Comparison of ENCODE assay signal across 9 cellular contexts in genomic region chr12:65156366-65156831, GRCh38. TPM values are rescaled to one million over a fixed set of nuclear protein-coding genes. Genes with fewer than 3 reads are reported as not detected.
DNase-seq lines count a peak whose midpoint lies in the region; ATAC-seq lines count a peak whose summit lies in the region.
"Had no signal": no experiment of that assay in that cellular context is flagged by ENCODE, and none has a peak within 500 bp of the region (broad histone marks: within the 10 kb centered on the region; RNA-seq: fewer than 3 reads in every experiment).

No MANE protein-coding gene starts in this region.

- peak overlapping the region; percentile 80 for H3K27ac Mint-ChIP-seq in activated CD4-positive, alpha-beta memory T cell treated with anti-CD3 and anti-CD28 coated beads, Interleukin-2, amount 10 ng/mL, durations not matched to agents 7 days and 5 days
- peak overlapping the region; percentile 23 to 59 for H3K27ac Mint-ChIP-seq in stimulated activated naive CD8-positive, alpha-beta T cell treated with anti-CD3 and anti-CD28 coated beads, Interleukin-15, amount 100 ng/mL, for 72 hours

- peaks cover 19% of the 10 kb centered on the region for H3K27me3 Mint-ChIP-seq in activated CD4-positive, alpha-beta memory T cell treated with anti-CD3 and anti-CD28 coated beads, Interleukin-2, amount 10 ng/mL, durations not matched to agents 7 days and 5 days
- H3K27me3 Mint-ChIP-seq in stimulated activated naive CD8-positive, alpha-beta T cell treated with anti-CD3 and anti-CD28 coated beads, Interleukin-15, amount 100 ng/mL, for 72 hours: peaks cover 15% of the 10 kb centered on the region

- H3K4me3 Mint-ChIP-seq in activated CD4-positive, alpha-beta memory T cell treated with anti-CD3 and anti-CD28 coated beads, Interleukin-2, amount 10 ng/mL, durations not matched to agents 7 days and 5 days: peak overlapping the region; percentile 33
- H3K4me3 Mint-ChIP-seq in stimulated activated naive CD8-positive, alpha-beta T cell treated with anti-CD3 and anti-CD28 coated beads, Interleukin-15, amount 100 ng/mL, for 72 hours: peak overlapping the region; percentile 58 to 70

- H3K9me3 Mint-ChIP-seq in activated CD4-positive, alpha-beta memory T cell treated with anti-CD3 and anti-CD28 coated beads, Interleukin-2, amount 10 ng/mL, durations not matched to agents 7 days and 5 days: peaks cover 2% of the 10 kb centered on the region
- H3K9me3 Mint-ChIP-seq in stimulated activated naive CD8-positive, alpha-beta T cell treated with anti-CD3 and anti-CD28 coated beads, Interleukin-15, amount 100 ng/mL, for 72 hours: no peaks in the 10 kb centered on the region

- intact Hi-C loops in head of caudate nucleus (cut with DNase I): no loop called here

- CTCF ChIA-PET in activated CD4-positive, alpha-beta memory T cell treated with anti-CD3 and anti-CD28 coated beads, Interleukin-2, amount 10 ng/mL, durations not matched to agents 7 days and 5 days (lab: Charles Lee): interaction anchor here (0.6 to 3.9 kb wide), 5 partner anchors 13 to 778 kb away, joined by 3 to 39 read pairs (median 6); partner anchors contain the start of gene LEMD3

- DNase-seq in Caki2 (ENCODE audit: low read depth): peak; percentile 31
- peak; percentile 28 for DNase-seq in activated CD4-positive, alpha-beta memory T cell treated with anti-CD3 and anti-CD28 coated beads, Interleukin-2, amount 10 ng/mL, durations not matched to agents 7 days and 5 days
- DNase-seq in stimulated activated naive CD8-positive, alpha-beta T cell treated with anti-CD3 and anti-CD28 coated beads, Interleukin-15, amount 100 ng/mL, for 72 hours: peak; percentile 20 to 22
- no peak for DNase-seq in DMS114 treated with DMSO at 0.1 percent for 48 hours (lab: John Stamatoyannopoulos, UW; ENCODE audit: unreplicated experiment)
- no peak for DNase-seq in head of caudate nucleus
- no peak for DNase-seq in EL

- POLR2A ChIA-PET in activated CD4-positive, alpha-beta memory T cell treated with anti-CD3 and anti-CD28 coated beads, Interleukin-2, amount 10 ng/mL, durations not matched to agents 7 days and 5 days (lab: Charles Lee): interaction anchor here (0.6 to 5.0 kb wide), 5 partner anchors 9 to 54 kb away, joined by 3 to 123 read pairs (median 3); partner anchors contain the start of gene LEMD3

- in situ Hi-C loops in Caki2 (cut with HindIII; ENCODE audit: low pct_unique_long_range_greater_than_20kb, low sequenced_read_pairs): no loop called here

- peaks cover 3% of the 10 kb centered on the region for H3K36me3 Mint-ChIP-seq in activated CD4-positive, alpha-beta memory T cell treated with anti-CD3 and anti-CD28 coated beads, Interleukin-2, amount 10 ng/mL, durations not matched to agents 7 days and 5 days (ENCODE audit: low read depth)

- ATAC-seq in GM19397 (IDR thresholded peaks at IDR 0.05; ENCODE audit: unreplicated experiment) (peak; percentile 82), HG03342 (IDR thresholded peaks at IDR 0.05; ENCODE audit: unreplicated experiment) (peak; percentile 92)
- ATAC-seq in stimulated activated naive CD8-positive, alpha-beta T cell treated with anti-CD3 and anti-CD28 coated beads, Interleukin-15, amount 100 ng/mL, for 72 hours: peak; percentile 87

- H3K4me1 Mint-ChIP-seq in activated CD4-positive, alpha-beta memory T cell treated with anti-CD3 and anti-CD28 coated beads, Interleukin-2, amount 10 ng/mL, durations not matched to agents 7 days and 5 days: peaks cover 19% of the 10 kb centered on the region
- peaks cover 18% of the 10 kb centered on the region for H3K4me1 Mint-ChIP-seq in stimulated activated naive CD8-positive, alpha-beta T cell treated with anti-CD3 and anti-CD28 coated beads, Interleukin-15, amount 100 ng/mL, for 72 hours

RNA-seq across cellular contexts. Expression of gene LEMD3, which starts 13.0 kb away (rescaled TPM):
- total RNA-seq in Caki2 (2014; rRNA removed; shearing (Covaris generic); ENCODE audit: low replicate concordance): 28.3 and 65.9 TPM in 2 replicates
- 10 to 100 TPM; 32.0 to 35.4 TPM for total RNA-seq in activated CD4-positive, alpha-beta memory T cell treated with anti-CD3 and anti-CD28 coated beads, Interleukin-2, amount 10 ng/mL, durations not matched to agents 7 days and 5 days

RNA-seq across cellular contexts. Expression of gene WIF1, which starts 35.3 kb away (rescaled TPM):
- total RNA-seq in Caki2 (2014; rRNA removed; shearing (Covaris generic); ENCODE audit: low replicate concordance): not detected in 2 replicates
- not detected for total RNA-seq in activated CD4-positive, alpha-beta memory T cell treated with anti-CD3 and anti-CD28 coated beads, Interleukin-2, amount 10 ng/mL, durations not matched to agents 7 days and 5 days
- total RNA-seq: cardiac muscle cell had no signal

Comparison
In these comparisons a context has a peak if more than half of its experiments do, and no peak if none do; other contexts are left out.
1. DNase-seq: peak in Caki2 (single experiment), activated CD4-positive, alpha-beta memory T cell treated with anti-CD3 and anti-CD28 coated beads, Interleukin-2, amount 10 ng/mL, durations not matched to agents 7 days and 5 days (single experiment) and stimulated activated naive CD8-positive, alpha-beta T cell treated with anti-CD3 and anti-CD28 coated beads, Interleukin-15, amount 100 ng/mL, for 72 hours (2 of 2); none in DMS114 treated with DMSO at 0.1 percent for 48 hours (single experiment), head of caudate nucleus (0 of 42) and EL (single experiment).
2. Peak in every context shown above with its lines, with median percentiles within 50 percentile points of each other: ATAC-seq.